ENCODE assay signal across 28 cellular contexts in the genomic region with DNA sequence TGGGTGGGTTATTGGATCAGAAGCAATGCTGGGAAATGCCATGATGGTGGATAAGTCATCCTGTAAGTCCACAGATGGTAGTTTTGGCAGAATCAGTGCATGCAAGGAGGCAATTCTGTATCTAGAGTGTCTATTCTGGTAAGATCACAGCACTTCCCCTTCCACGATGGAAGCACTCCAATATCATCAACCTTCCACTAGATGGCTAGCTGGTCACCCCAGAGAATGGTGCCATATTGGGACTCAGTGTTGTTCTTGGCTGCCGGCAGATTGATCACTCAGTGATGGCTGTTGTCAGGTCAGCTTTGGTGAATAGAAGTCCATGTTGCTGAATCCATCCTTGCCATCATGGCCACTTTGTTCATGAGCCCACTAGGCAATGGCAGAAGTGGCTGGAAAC.
A peak's percentile ranks its signal among the peaks of the same experiment; 100 is the strongest.
DNase-seq lines count a peak whose midpoint lies in the region; ATAC-seq and TF ChIP-seq lines count a peak whose summit lies in the region.
"Had no signal": no experiment of that assay in that cellular context is flagged by ENCODE, and none has a peak within 500 bp of the region (broad histone marks: within the 10 kb centered on the region; RNA-seq: fewer than 3 reads in every experiment).

No MANE protein-coding gene starts in this region.

- DNase-seq in BE2C = no peak
- DNase-seq in RPMI7951 (ENCODE audit: low read depth) = peak; percentile 18
- DNase-seq in foreskin fibroblast = peak; percentile 10 to 34
- no peak for DNase-seq in SJCRH30
- DNase-seq: ACHN; activated CD4-positive, alpha-beta T cell treated with anti-CD3 and anti-CD28 coated beads, Interleukin-2, amount 10 ng/mL, durations not matched to agents 24 days and 14 days; activated CD8-positive, alpha-beta memory T cell treated with anti-CD3 and anti-CD28 coated beads for 24 hours; activated T-cell treated with anti-CD3 and anti-CD28 coated beads for 4 hours; DMS153; GOT3; HFFc6; islet precursor cell; NCI-H1105; NCI-H187; NCI-H2171 treated with DMSO at 0.1 percent for 48 hours; NCI-H510A treated with DMSO at 0.1 percent for 48 hours; posterior cingulate gyrus; right cardiac atrium; SHP77 treated with DMSO at 0.1 percent for 48 hours; spleen; stimulated activated CD4-positive, alpha-beta T cell treated with anti-CD3 and anti-CD28 coated beads, Interleukin-2, amount 100 ng/mL, for 24 hours; T1000 had no signal

- peak; percentile 54 for TF ChIP-seq CTCF in BE2C (IDR thresholded peaks at IDR 0.05; ENCODE audit: low read depth, low read length)
- peak; percentile 30 for TF ChIP-seq CTCF in GM12873 (IDR thresholded peaks at IDR 0.05; ENCODE audit: insufficient read depth, low read depth, low read length, missing control alignments)
- no peak for TF ChIP-seq CTCF in foreskin fibroblast (IDR thresholded peaks at IDR 0.05; ENCODE audit: low read depth, low read length)
- TF ChIP-seq CTCF in gastroesophageal sphincter (IDR thresholded peaks at IDR 0.05) = no peak

- no peaks in the 10 kb centered on the region; the same call in none of the 2 replicates for H3K4me1 ChIP-seq in BE2C
- peaks cover 0 to 16% (median 3%) of the 10 kb centered on the region in 3 donors for H3K4me1 ChIP-seq in gastroesophageal sphincter
- no peaks in the 10 kb centered on the region for H3K4me1 ChIP-seq in SJCRH30
- H3K4me1 ChIP-seq: breast epithelium, spleen had no signal

- no peak for ATAC-seq in gastroesophageal sphincter
- ATAC-seq in GM21717 (IDR thresholded peaks at IDR 0.05; ENCODE audit: unreplicated experiment) = no peak
- ATAC-seq: WTC11 had no signal

- H3K4me3 ChIP-seq in BE2C (ENCODE audit: low read depth, low read length) (no peak overlapping the region), foreskin fibroblast (ENCODE audit: low read depth in 1 of 2, low read length in 2 of 2) (no peak overlapping the region), gastroesophageal sphincter (no peak overlapping the region), SJCRH30 (no peak overlapping the region)
- H3K4me3 ChIP-seq: breast epithelium, spleen, thoracic aorta had no signal

- no peak for TF ChIP-seq POLR2A in gastroesophageal sphincter (IDR thresholded peaks at IDR 0.05)

- 92 to 100% methylated on average over 1 to 2 of the region's 2 CpGs for WGBS in gastroesophageal sphincter (ENCODE audit: low coverage in 1 of 2), 2 donors

- no peaks in the 10 kb centered on the region for H3K9me3 ChIP-seq in BE2C
- H3K9me3 ChIP-seq in gastroesophageal sphincter = no peaks in the 10 kb centered on the region
- no peaks in the 10 kb centered on the region for H3K9me3 ChIP-seq in SJCRH30 (replicated peaks)
- H3K9me3 ChIP-seq: breast epithelium, thoracic aorta had no signal

- no peak for TF ChIP-seq EP300 in gastroesophageal sphincter (IDR thresholded peaks at IDR 0.05)

- H3K27ac ChIP-seq in gastroesophageal sphincter (no peak overlapping the region), SJCRH30 (no peak overlapping the region)
- H3K27ac ChIP-seq: breast epithelium, spleen, thoracic aorta had no signal

- H3K27me3 ChIP-seq in BE2C (no peaks in the 10 kb centered on the region), gastroesophageal sphincter (no peaks in the 10 kb centered on the region), SJCRH30 (no peaks in the 10 kb centered on the region)
- H3K27me3 ChIP-seq: breast epithelium, spleen had no signal

- H3K36me3 ChIP-seq in BE2C = no peaks in the 10 kb centered on the region
- H3K36me3 ChIP-seq in gastroesophageal sphincter = no peaks in the 10 kb centered on the region
- H3K36me3 ChIP-seq in SJCRH30 = no peaks in the 10 kb centered on the region
- H3K36me3 ChIP-seq: breast epithelium, spleen, thoracic aorta had no signal

Comparison
In these comparisons a context has a peak if more than half of its experiments do, and no peak if none do; other contexts are left out.
1. DNase-seq: peak in RPMI7951 (single experiment) and foreskin fibroblast (2 of 2); none in BE2C (single experiment) and SJCRH30 (0 of 2).
2. CTCF ChIP-seq: peak in BE2C (single experiment) and GM12873 (single experiment); none in foreskin fibroblast (single experiment) and gastroesophageal sphincter (0 of 4).